8 cellular contexts compared by ENCODE assay signal in genomic region chr10:61750943-61751471, GRCh38.
DNase-seq lines count a peak whose midpoint lies in the region; ATAC-seq lines count a peak whose summit lies in the region.

No MANE protein-coding gene starts in this region.

- H3K4me3 Mint-ChIP-seq in activated CD4-positive, alpha-beta memory T cell treated with anti-CD3 and anti-CD28 coated beads for 36 hours = no peak overlapping the region
- H3K4me3 Mint-ChIP-seq in naive B cell = peak overlapping the region in 5 of 8 donors; percentile 25 to 78 (median 45)

- no peak overlapping the region for H3K4me3 ChIP-seq in ACC112 (ENCODE audit: low read depth, low read length)
- H3K4me3 ChIP-seq in endocrine pancreas (ENCODE audit: control insufficient read depth, insufficient read depth, low read length) = peak overlapping the region; percentile 22

- CTCF ChIA-PET in activated CD4-positive, alpha-beta memory T cell treated with anti-CD3 and anti-CD28 coated beads for 36 hours (lab: Charles Lee) = interaction anchor here (0.5 to 4.3 kb wide), 40 partner anchors 11 to 610 kb away, joined by 3 to 46 read pairs (median 4); partner anchors contain the start of gene ARID5B

- intact Hi-C loops in activated CD4-positive, alpha-beta memory T cell treated with anti-CD3 and anti-CD28 coated beads for 36 hours (cut with micrococcal nuclease) = loop anchor here (1.0 to 10.0 kb wide), 8 partner anchors 34 to 936 kb away; no protein-coding TSS in a partner anchor

- H3K27ac ChIP-seq in ACC112 (ENCODE audit: low read depth, low read length) = no peak overlapping the region

- H3K4me1 ChIP-seq in ACC112 (ENCODE audit: control insufficient read depth, insufficient read depth, low read length, unreplicated experiment) (peaks cover 18% of the 10 kb centered on the region), endocrine pancreas (ENCODE audit: control insufficient read depth, insufficient read depth, low read length) (peaks cover 42% of the 10 kb centered on the region)

- peaks cover 24% of the 10 kb centered on the region for H3K4me1 Mint-ChIP-seq in activated CD4-positive, alpha-beta memory T cell treated with anti-CD3 and anti-CD28 coated beads for 36 hours (ENCODE audit: low read depth)
- H3K4me1 Mint-ChIP-seq in naive B cell = peaks cover 16 to 24% (median 21%) of the 10 kb centered on the region in 3 donors

- no peaks in the 10 kb centered on the region for H3K9me3 Mint-ChIP-seq in activated CD4-positive, alpha-beta memory T cell treated with anti-CD3 and anti-CD28 coated beads for 36 hours
- H3K9me3 Mint-ChIP-seq in naive B cell = no peaks in the 10 kb centered on the region

- no peaks in the 10 kb centered on the region for H3K79me2 ChIP-seq in ACC112 (ENCODE audit: control insufficient read depth, insufficient read depth, low read length, unreplicated experiment)

- H3K36me3 Mint-ChIP-seq in activated CD4-positive, alpha-beta memory T cell treated with anti-CD3 and anti-CD28 coated beads for 36 hours = no peaks in the 10 kb centered on the region
- no peaks in the 10 kb centered on the region for H3K36me3 Mint-ChIP-seq in naive B cell

- peak overlapping the region; percentile 73 for H2AFZ ChIP-seq in ACC112 (ENCODE audit: low read length, unreplicated experiment)

- peak overlapping the region; percentile 44 for H3K27ac Mint-ChIP-seq in activated CD4-positive, alpha-beta memory T cell treated with anti-CD3 and anti-CD28 coated beads for 36 hours
- H3K27ac Mint-ChIP-seq in naive B cell = peak overlapping the region in 3 of 6 donors; percentile 61 to 88 (median 75)

- ATAC-seq in GM18502 (IDR thresholded peaks at IDR 0.05; ENCODE audit: poor library complexity, unreplicated experiment) = peak; percentile 92
- ATAC-seq in HG02884 (IDR thresholded peaks at IDR 0.05; ENCODE audit: unreplicated experiment) = peak; percentile 94
- peak; percentile 97 to 99 for ATAC-seq in naive B cell (ENCODE audit: low read depth in 2 of 2)
- ATAC-seq in stimulated activated naive CD8-positive, alpha-beta T cell treated with anti-CD3 and anti-CD28 coated beads, Interleukin-15, Interleukin-2, amounts not matched to agents 100 U/mL and 50 U/mL, for 24 hours = peak; percentile 97

- DNase-seq in NCI-H2227 (lab: John Stamatoyannopoulos, UW; ENCODE audit: unreplicated experiment) (peak; percentile 66), naive B cell (peak; percentile 58)
- peak; percentile 84 for DNase-seq in activated CD4-positive, alpha-beta memory T cell treated with anti-CD3 and anti-CD28 coated beads for 36 hours
- peak; percentile 75 for DNase-seq in stimulated activated naive CD8-positive, alpha-beta T cell treated with anti-CD3 and anti-CD28 coated beads, Interleukin-15, Interleukin-2, amounts not matched to agents 100 U/mL and 50 U/mL, for 24 hours

- H3K27me3 ChIP-seq in ACC112 (ENCODE audit: insufficient read depth, low read length) = no peaks in the 10 kb centered on the region
- H3K27me3 ChIP-seq in endocrine pancreas (ENCODE audit: control insufficient read depth, insufficient read depth, low read length) = no peaks in the 10 kb centered on the region

- H3K36me3 ChIP-seq in ACC112 (ENCODE audit: insufficient read depth, low read length) (no peaks in the 10 kb centered on the region), endocrine pancreas (ENCODE audit: control insufficient read depth, insufficient read depth, low read length) (no peaks in the 10 kb centered on the region)

- no peak overlapping the region for H3K9ac ChIP-seq in endocrine pancreas (ENCODE audit: control insufficient read depth, insufficient read depth, low read length)

- H3K9me3 ChIP-seq in endocrine pancreas (ENCODE audit: control insufficient read depth, low read length) = no peaks in the 10 kb centered on the region

- POLR2A ChIA-PET in activated CD4-positive, alpha-beta memory T cell treated with anti-CD3 and anti-CD28 coated beads for 36 hours (lab: Charles Lee) = interaction anchor here (0.6 to 1.7 kb wide), 5 partner anchors 35 to 635 kb away, joined by 3 to 4 read pairs (median 4); no protein-coding TSS in a partner anchor

- H3K27me3 Mint-ChIP-seq in activated CD4-positive, alpha-beta memory T cell treated with anti-CD3 and anti-CD28 coated beads for 36 hours = no peaks in the 10 kb centered on the region
- H3K27me3 Mint-ChIP-seq in naive B cell = no peaks in the 10 kb centered on the region
